In the genomic region with DNA sequence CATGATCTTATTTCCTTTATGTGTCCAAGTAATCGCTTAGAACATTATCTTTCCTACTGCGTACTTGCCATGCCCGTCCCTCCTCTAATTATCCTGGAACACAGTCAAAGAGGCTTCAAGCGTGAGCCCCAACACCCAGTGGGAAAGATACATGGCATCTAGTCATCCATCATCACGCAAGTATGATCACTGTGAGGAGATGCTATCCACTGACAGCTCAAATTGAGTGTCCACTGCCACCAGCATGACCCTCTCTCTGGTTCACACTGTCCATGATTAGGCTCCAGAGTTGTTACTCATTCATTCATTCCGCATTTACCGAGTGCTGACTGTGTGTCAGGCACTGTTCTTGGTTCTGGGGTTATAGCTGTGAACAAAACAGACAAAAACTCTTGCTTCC, we compare ENCODE assay signal across 17 cellular contexts.
DNase-seq lines count a peak whose midpoint lies in the region; ATAC-seq and TF ChIP-seq lines count a peak whose summit lies in the region.
"Had no signal": no experiment of that assay in that cellular context is flagged by ENCODE, and none has a peak within 500 bp of the region (broad histone marks: within the 10 kb centered on the region; RNA-seq: fewer than 3 reads in every experiment).

No MANE protein-coding gene starts in this region.

- H3K23me2 ChIP-seq in H9 (ENCODE audit: insufficient read length, low read depth, low read length, poor library complexity, severe bottlenecking) = no peaks in the 10 kb centered on the region

- H3K79me1 ChIP-seq in H9 (ENCODE audit: insufficient read depth, low read depth, low read length, poor library complexity, severe bottlenecking) = no peaks in the 10 kb centered on the region

- no peak overlapping the region for H3K56ac ChIP-seq in H9 (ENCODE audit: insufficient read length, low read depth, low read length)

- no peak overlapping the region for H3T11ph ChIP-seq in H9 (ENCODE audit: low read length)

- H3K27ac ChIP-seq in SK-N-SH (ENCODE audit: low read depth in 2 of 2, low read length in 1 of 2) = peak overlapping the region; percentile 88 to 98
- H3K27ac ChIP-seq in H9 (ENCODE audit: insufficient read length, low read depth, low read length) = no peak overlapping the region
- H3K27ac ChIP-seq in right cardiac atrium (ENCODE audit: low read length) = peak overlapping the region; percentile 78
- H3K27ac ChIP-seq in smooth muscle cell (ENCODE audit: low read depth) = peak overlapping the region; percentile 100
- H3K27ac ChIP-seq: 22Rv1, C4-2B, Peyer's patch had no signal

- no peak for TF ChIP-seq RAD21 in SK-N-SH (IDR thresholded peaks at IDR 0.05; ENCODE audit: low read length)

- no peak for TF ChIP-seq CTCF in SK-N-SH (IDR thresholded peaks at IDR 0.05)
- TF ChIP-seq CTCF in H9 (conservative IDR thresholded peaks at IDR 0.05) = no peak
- TF ChIP-seq CTCF in smooth muscle cell (IDR thresholded peaks at IDR 0.05; ENCODE audit: borderline replicate concordance, insufficient read depth, poor library complexity, severe bottlenecking) = no peak

- H4K91ac ChIP-seq in H9 (ENCODE audit: insufficient read length, low read depth, low read length) = no peak overlapping the region

- H2BK15ac ChIP-seq in H9 (ENCODE audit: low read depth, low read length) = no peak overlapping the region

- H3K4me3 ChIP-seq in SK-N-SH (ENCODE audit: low read depth in 2 of 2, low read length in 1 of 2) (no peak overlapping the region), right cardiac atrium (ENCODE audit: low read length) (no peak overlapping the region), smooth muscle cell (no peak overlapping the region)
- H3K4me3 ChIP-seq: K562, Peyer's patch had no signal

- no peak overlapping the region for H3K4ac ChIP-seq in H9 (ENCODE audit: low read depth, low read length)

- H3K9me2 ChIP-seq in SK-N-SH = no peaks in the 10 kb centered on the region

- H3F3A ChIP-seq in SK-N-SH (replicated peaks; ENCODE audit: insufficient read depth) (peaks cover 45% of the 10 kb centered on the region), smooth muscle cell (ENCODE audit: low read depth) (peaks cover 54% of the 10 kb centered on the region)

- H3K9ac ChIP-seq in SK-N-SH (no peak overlapping the region), H9 (ENCODE audit: extremely low read depth, insufficient read length, low read length) (no peak overlapping the region), smooth muscle cell (ENCODE audit: low read depth) (peak overlapping the region; percentile 25)

- no peak overlapping the region for H3K4me3 Mint-ChIP-seq in H9

- H3K4me1 Mint-ChIP-seq in H9 = peaks cover 26 to 32% of the 10 kb centered on the region in 2 experiments

- no peak overlapping the region for H2BK12ac ChIP-seq in H9 (ENCODE audit: insufficient read length, low read depth, low read length)

- CTCF ChIA-PET in SK-N-SH (lab: Yijun Ruan, JAX) = no interaction called here

- no peaks in the 10 kb centered on the region; the same call in 1 of the 2 replicates for H3K27me3 Mint-ChIP-seq in H9 (ENCODE audit: low read depth)

- H2BK120ac ChIP-seq in H9 (ENCODE audit: low read depth, low read length, poor library complexity, severe bottlenecking) = no peak overlapping the region

- H3K4me1 ChIP-seq in SK-N-SH (ENCODE audit: control insufficient read depth in 1 of 2, insufficient read depth in 2 of 2, low read depth in 1 of 2, low read length in 1 of 2) (peaks cover 26 to 33% of the 10 kb centered on the region in 2 experiments; a peak in 3 of 4 replicates), H9 (ENCODE audit: insufficient read depth, low read length) (peaks cover 14% of the 10 kb centered on the region; the same call in 1 of the 2 replicates), right cardiac atrium (ENCODE audit: control insufficient read depth, insufficient read depth, low read length) (peaks cover 2% of the 10 kb centered on the region), smooth muscle cell (ENCODE audit: low read depth) (peaks cover 14% of the 10 kb centered on the region)
- H3K4me1 ChIP-seq: Peyer's patch had no signal

- H3K27ac Mint-ChIP-seq in H9 = peak overlapping the region in 2 of 3 experiments; percentile 8 to 84; a peak in 3 of 7 replicates

- H3K18ac ChIP-seq in H9 (ENCODE audit: insufficient read length, low read depth, low read length) = no peak overlapping the region

- TF ChIP-seq EP300 in SK-N-SH (IDR thresholded peaks at IDR 0.05; ENCODE audit: borderline replicate concordance in 1 of 2, low read depth in 1 of 2, low read length in 1 of 2) = no peak

- no peak overlapping the region for H4K8ac ChIP-seq in H9 (replicated peaks; ENCODE audit: insufficient read length, low read depth, low read length)

- H3K14ac ChIP-seq in H9 (ENCODE audit: insufficient read depth, low read length) = no peak overlapping the region

- WGBS in SK-N-SH (ENCODE audit: low lambda C conversion rate) = 94% methylated on average over 7 of the region's 7 CpGs
- WGBS in H9 (ENCODE audit: extremely low coverage, insufficient read length, low lambda C conversion rate) = no CpG with 5 or more reads among the region's 7 CpGs
- WGBS in right cardiac atrium = 72% methylated on average over 7 of the region's 7 CpGs
- 95% methylated on average over 7 of the region's 7 CpGs for WGBS in smooth muscle cell (ENCODE audit: low lambda C conversion rate)

- H3K36me3 ChIP-seq in SK-N-SH (replicated peaks in 1 of 2; ENCODE audit: control insufficient read depth in 1 of 2, insufficient read depth in 2 of 2, low read length in 1 of 2) (no peaks in the 10 kb centered on the region), smooth muscle cell (ENCODE audit: low read depth) (no peaks in the 10 kb centered on the region)
- H3K36me3 ChIP-seq: Peyer's patch had no signal

- H3K9me3 ChIP-seq in SK-N-SH (no peaks in the 10 kb centered on the region), H9 (ENCODE audit: control insufficient read depth, low read depth, low read length) (no peaks in the 10 kb centered on the region), right cardiac atrium (ENCODE audit: control insufficient read depth, low read length) (no peaks in the 10 kb centered on the region), smooth muscle cell (replicated peaks; ENCODE audit: low read depth) (no peaks in the 10 kb centered on the region)
- H3K9me3 ChIP-seq: Peyer's patch had no signal

- no peaks in the 10 kb centered on the region for H3K27me3 ChIP-seq in SK-N-SH (ENCODE audit: insufficient read depth)
- H3K27me3 ChIP-seq in H9 (ENCODE audit: insufficient read depth, low read length) = no peaks in the 10 kb centered on the region
- no peaks in the 10 kb centered on the region for H3K27me3 ChIP-seq in right cardiac atrium (ENCODE audit: control insufficient read depth, insufficient read depth)
- H3K27me3 ChIP-seq in smooth muscle cell (ENCODE audit: low read depth) = no peaks in the 10 kb centered on the region
- H3K27me3 ChIP-seq: Peyer's patch had no signal

- no peaks in the 10 kb centered on the region for H3K9me3 Mint-ChIP-seq in H9

- H4K20me1 ChIP-seq in SK-N-SH (ENCODE audit: insufficient read depth) (no peaks in the 10 kb centered on the region), H9 (ENCODE audit: control insufficient read depth, insufficient read depth, insufficient read length) (peaks cover 2% of the 10 kb centered on the region), smooth muscle cell (ENCODE audit: low read depth) (no peaks in the 10 kb centered on the region)

- H2AK5ac ChIP-seq in H9 (ENCODE audit: insufficient read length, low read length) = no peak overlapping the region

- H3K79me2 ChIP-seq in SK-N-SH (ENCODE audit: insufficient read depth) = no peaks in the 10 kb centered on the region
- H3K79me2 ChIP-seq in H9 (ENCODE audit: insufficient read depth, low read length) = no peaks in the 10 kb centered on the region
- H3K79me2 ChIP-seq in smooth muscle cell (ENCODE audit: low read depth) = no peaks in the 10 kb centered on the region

- ATAC-seq in SK-N-SH treated with all-trans-retinoic acid at 6 μM for 48 hours (no peak), right cardiac atrium (peak; percentile 2 to 47), HG03442 (IDR thresholded peaks at IDR 0.05; ENCODE audit: unreplicated experiment) (no peak), GM21360 (IDR thresholded peaks at IDR 0.05; ENCODE audit: unreplicated experiment) (no peak)
- ATAC-seq: K562 had no signal

- no peak overlapping the region for H2BK20ac ChIP-seq in H9 (ENCODE audit: low read depth, low read length, poor library complexity, severe bottlenecking)

- no peak overlapping the region for H4K5ac ChIP-seq in H9 (ENCODE audit: insufficient read length, low read depth, low read length)

- POLR2A ChIA-PET in SK-N-SH (lab: Yijun Ruan, JAX) = no interaction called here

- intact Hi-C loops in right cardiac atrium (cut with DNase I) = no loop called here

- H3K23ac ChIP-seq in H9 (ENCODE audit: insufficient read length, low read depth, low read length) = no peak overlapping the region

- H3K4me2 ChIP-seq in SK-N-SH (no peak overlapping the region), H9 (ENCODE audit: insufficient read depth, insufficient read length, low read length) (no peak overlapping the region), smooth muscle cell (peak overlapping the region; percentile 24)

- DNase-seq in SK-N-SH (no peak), H9 (no peak), right cardiac atrium (no peak), smooth muscle cell (lab: John Stamatoyannopoulos, UW; ENCODE audit: unreplicated experiment) (no peak), globus pallidus (ENCODE audit: low spot score) (no peak)
- DNase-seq: AML-193, DMS79 treated with DMSO at 0.1 percent for 48 hours, NCI-H1105, NCI-H1694, Peyer's patch, SHP77 had no signal

- no peak overlapping the region for H2BK5ac ChIP-seq in H9 (ENCODE audit: insufficient read length, low read length)

- H3K36me3 Mint-ChIP-seq in H9 (ENCODE audit: insufficient read depth in 1 of 3, low read depth in 3 of 3) = no peaks in the 10 kb centered on the region

- H2AFZ ChIP-seq in SK-N-SH (ENCODE audit: low read depth) (no peak overlapping the region), H9 (ENCODE audit: low read length) (no peak overlapping the region), smooth muscle cell (ENCODE audit: low read depth) (no peak overlapping the region)

TF ChIP-seq in SK-N-SH, 30 proteins besides CTCF, POLR2A, EP300 and RAD21 (continues in another document):
- no peak for TF ChIP-seq TCF12 (IDR thresholded peaks at IDR 0.05)

TF ChIP-seq in SK-N-SH treated with all-trans-retinoic acid at 6 μM for 48 hours, 23 proteins besides CTCF, POLR2A, EP300 and RAD21 (continues in another document):
- TF ChIP-seq RARB (CRISPR knock-in tag; IDR thresholded peaks at IDR 0.05) (no peak), ZFP3 (CRISPR knock-in tag; IDR thresholded peaks at IDR 0.05) (no peak)

Comparison
In these comparisons a context has a peak if more than half of its experiments do, and no peak if none do; other contexts are left out.
1. ATAC-seq: peak in right cardiac atrium (2 of 2); none in SK-N-SH treated with all-trans-retinoic acid at 6 μM for 48 hours (single experiment), HG03442 (single experiment) and GM21360 (single experiment).